Comparison of ENCODE assay signal across 1 cellular context in the genomic region with DNA sequence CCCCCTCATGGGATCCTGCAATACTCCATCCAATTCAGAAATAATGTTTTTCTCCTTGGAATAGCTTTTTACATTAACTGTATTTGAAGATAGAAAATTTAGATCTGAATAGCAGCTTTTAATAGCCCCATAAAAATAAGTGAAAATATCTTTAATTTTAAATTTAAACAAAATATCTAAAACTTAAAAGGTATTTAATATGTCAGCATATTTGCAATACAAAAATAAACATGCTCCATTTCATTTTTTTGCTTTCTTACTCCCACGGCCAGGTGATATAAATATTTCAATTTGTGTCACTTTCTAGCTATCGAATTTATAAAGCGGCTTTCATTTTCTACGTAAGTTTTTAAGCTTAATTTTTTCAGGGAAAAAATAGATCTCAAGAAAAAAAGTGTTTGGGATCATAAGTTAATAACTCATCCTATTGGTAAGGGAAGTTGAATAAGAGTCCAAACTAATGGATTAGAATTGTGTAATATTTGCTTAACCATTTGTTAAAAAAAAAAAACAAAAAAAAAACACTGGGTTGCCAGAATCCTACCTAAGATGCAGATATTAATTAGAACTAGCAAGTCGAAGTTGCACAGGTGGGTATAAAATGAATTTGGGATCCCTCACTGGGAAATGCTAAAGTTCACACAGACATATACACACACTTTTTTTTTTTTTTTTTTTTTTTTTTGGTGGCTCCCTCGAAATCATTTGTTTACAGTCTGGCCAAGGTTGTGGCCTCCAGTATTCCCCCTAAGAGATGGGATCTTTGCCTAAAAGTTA.
TF ChIP-seq lines count a peak whose summit lies in the region.

No MANE protein-coding gene starts in this region.

TF ChIP-seq in endothelial cell of umbilical vein, 7 proteins besides CTCF, POLR2A, EP300 and RAD21:
- TF ChIP-seq GATA2 (IDR thresholded peaks at IDR 0.05; ENCODE audit: insufficient read depth, insufficient read length, low read depth, low read length), result no peak
- TF ChIP-seq FOS (IDR thresholded peaks at IDR 0.05; ENCODE audit: borderline replicate concordance, insufficient read depth, low read length), result no peak
- TF ChIP-seq, protein P1, sequence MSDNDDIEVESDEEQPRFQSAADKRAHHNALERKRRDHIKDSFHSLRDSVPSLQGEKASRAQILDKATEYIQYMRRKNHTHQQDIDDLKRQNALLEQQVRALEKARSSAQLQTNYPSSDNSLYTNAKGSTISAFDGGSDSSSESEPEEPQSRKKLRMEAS (IDR thresholded peaks at IDR 0.05; ENCODE audit: insufficient read depth, insufficient read length), result no peak
- TF ChIP-seq EZH2 (IDR thresholded peaks at IDR 0.05; ENCODE audit: borderline replicate concordance, low read depth, low read length, severe bottlenecking), result no peak
- TF ChIP-seq JUN (IDR thresholded peaks at IDR 0.05; ENCODE audit: borderline replicate concordance, insufficient read depth, insufficient read length, low read depth), result no peak
- TF ChIP-seq POLR2AphosphoS5 (IDR thresholded peaks at IDR 0.05; ENCODE audit: insufficient read depth, low read depth, low read length), result no peak
- TF ChIP-seq MYC (IDR thresholded peaks at IDR 0.05; ENCODE audit: low read depth, low read length), result no peak
